Comparison of ENCODE assay signal across 8 cellular contexts in genomic region chr18:37778417-37779165, GRCh38.
DNase-seq lines count a peak whose midpoint lies in the region; ATAC-seq and TF ChIP-seq lines count a peak whose summit lies in the region.

No MANE protein-coding gene starts in this region.

- no peak for TF ChIP-seq POLR2A in tibial nerve (IDR thresholded peaks at IDR 0.05)

- DNase-seq in GDM1 (lab: John Stamatoyannopoulos, UW): peak; percentile 61
- peak; percentile 35 for DNase-seq in KG1 (lab: John Stamatoyannopoulos, UW)
- DNase-seq in SJCRH30: peak; percentile 40 to 58
- peak; percentile 53 for DNase-seq in colonic mucosa
- peak; percentile 26 for DNase-seq in mesenchymal stem cell
- DNase-seq in tibial nerve (ENCODE audit: low spot score in 2 of 2): peak in 1 of 2 donors; percentile 16

- 19% methylated on average over 20 of the region's 21 CpGs for WGBS in mesenchymal stem cell
- 23% methylated on average over 14 to 21 of the region's 21 CpGs for WGBS in tibial nerve, 2 donors

- no peak overlapping the region for H4K91ac ChIP-seq in mesenchymal stem cell (ENCODE audit: low read length)

- no peak overlapping the region for H2BK5ac ChIP-seq in mesenchymal stem cell (ENCODE audit: low read depth, low read length, poor library complexity, severe bottlenecking)

- no peak overlapping the region for H2AK5ac ChIP-seq in mesenchymal stem cell (ENCODE audit: low read length, severe bottlenecking)

- peak overlapping the region; percentile 19 for H2AFZ ChIP-seq in mesenchymal stem cell (ENCODE audit: low read depth, low read length)

- H3K4me1 ChIP-seq in SJCRH30 (no peaks in the 10 kb centered on the region), colonic mucosa (no peaks in the 10 kb centered on the region), mesenchymal stem cell (ENCODE audit: control insufficient read depth, insufficient read depth, low read depth, low read length) (no peaks in the 10 kb centered on the region), tibial nerve (no peaks in the 10 kb centered on the region)

- no peak overlapping the region for H2BK15ac ChIP-seq in mesenchymal stem cell (ENCODE audit: low read depth, poor library complexity, severe bottlenecking)

- no peak overlapping the region for H3K4me2 ChIP-seq in mesenchymal stem cell (ENCODE audit: low read length, poor library complexity, severe bottlenecking)

- no peak overlapping the region for H4K8ac ChIP-seq in mesenchymal stem cell (ENCODE audit: low read length)

- H3K4me3 ChIP-seq in SJCRH30: no peak overlapping the region
- no peak overlapping the region for H3K4me3 ChIP-seq in colonic mucosa
- H3K4me3 ChIP-seq in mesenchymal stem cell (ENCODE audit: insufficient read depth in 1 of 2, low read depth in 1 of 2, low read length in 2 of 2): no peak overlapping the region
- no peak overlapping the region for H3K4me3 ChIP-seq in tibial nerve

- H3K14ac ChIP-seq in mesenchymal stem cell (ENCODE audit: low read length in 2 of 2): no peak overlapping the region

- H3K27me3 ChIP-seq in SJCRH30 (no peaks in the 10 kb centered on the region), colonic mucosa (no peaks in the 10 kb centered on the region), mesenchymal stem cell (ENCODE audit: control insufficient read depth in 1 of 2, insufficient read depth in 1 of 2, low read length in 2 of 2) (no peaks in the 10 kb centered on the region), tibial nerve (no peaks in the 10 kb centered on the region)

- ATAC-seq in GM21529 (IDR thresholded peaks at IDR 0.05; ENCODE audit: unreplicated experiment): peak; percentile 74
- ATAC-seq in GM18873 (IDR thresholded peaks at IDR 0.05; ENCODE audit: low FRiP score, unreplicated experiment): no peak

- no peaks in the 10 kb centered on the region for H3K9me3 ChIP-seq in SJCRH30 (replicated peaks)
- H3K9me3 ChIP-seq in colonic mucosa: no peaks in the 10 kb centered on the region
- no peaks in the 10 kb centered on the region for H3K9me3 ChIP-seq in mesenchymal stem cell (ENCODE audit: control insufficient read depth, low read length)
- H3K9me3 ChIP-seq in tibial nerve: no peaks in the 10 kb centered on the region

- H2BK12ac ChIP-seq in mesenchymal stem cell (ENCODE audit: low read length in 2 of 2): no peak overlapping the region

- TF ChIP-seq CTCF in colonic mucosa (IDR thresholded peaks at IDR 0.05) (peak; percentile 51), tibial nerve (IDR thresholded peaks at IDR 0.05) (peak; percentile 20 to 55 (median 46))

- H3K18ac ChIP-seq in mesenchymal stem cell (ENCODE audit: low read depth in 1 of 2, low read length in 2 of 2): no peak overlapping the region

- no peaks in the 10 kb centered on the region for H3K79me1 ChIP-seq in mesenchymal stem cell (replicated peaks; ENCODE audit: low read length, poor library complexity, severe bottlenecking)

- H3K9ac ChIP-seq in colonic mucosa (ENCODE audit: low read depth in 2 of 2, low read length in 2 of 2): no peak overlapping the region
- no peak overlapping the region for H3K9ac ChIP-seq in mesenchymal stem cell (ENCODE audit: low read length)

- intact Hi-C loops in colonic mucosa (cut with DNase I): no loop called here

- H3K27ac ChIP-seq in SJCRH30: no peak overlapping the region
- no peak overlapping the region for H3K27ac ChIP-seq in colonic mucosa
- H3K27ac ChIP-seq in mesenchymal stem cell (ENCODE audit: low read length, poor library complexity, severe bottlenecking): no peak overlapping the region
- H3K27ac ChIP-seq in tibial nerve: no peak overlapping the region

- no peak overlapping the region for H2BK120ac ChIP-seq in mesenchymal stem cell (ENCODE audit: low read depth, low read length)

- no peak overlapping the region for H3K4ac ChIP-seq in mesenchymal stem cell (ENCODE audit: low read depth in 1 of 2, low read length in 2 of 2)

- H3K23ac ChIP-seq in mesenchymal stem cell (ENCODE audit: low read length in 2 of 2): no peak overlapping the region

- H3K36me3 ChIP-seq in SJCRH30 (no peaks in the 10 kb centered on the region), colonic mucosa (no peaks in the 10 kb centered on the region), mesenchymal stem cell (ENCODE audit: control insufficient read depth in 1 of 2, insufficient read depth in 2 of 2, low read depth in 1 of 2, low read length in 2 of 2) (no peaks in the 10 kb centered on the region), tibial nerve (no peaks in the 10 kb centered on the region)

- no peak for TF ChIP-seq EP300 in tibial nerve (IDR thresholded peaks at IDR 0.05)
